Comparison of ENCODE assay signal across 11 cellular contexts in genomic region chr11:68690671-68691401, GRCh38. TPM values are rescaled to one million over a fixed set of nuclear protein-coding genes. Genes with fewer than 3 reads are reported as not detected.
DNase-seq lines count a peak whose midpoint lies in the region; ATAC-seq and TF ChIP-seq lines count a peak whose summit lies in the region.
"Had no signal": no experiment of that assay in that cellular context is flagged by ENCODE, and none has a peak within 500 bp of the region (broad histone marks: within the 10 kb centered on the region; RNA-seq: fewer than 3 reads in every experiment).

No MANE protein-coding gene starts in this region.

- H3K27ac Mint-ChIP-seq in central memory CD8-positive, alpha-beta T cell (ENCODE audit: low read depth), result peak overlapping the region; percentile 63
- H3K27ac Mint-ChIP-seq in stimulated activated naive CD8-positive, alpha-beta T cell treated with anti-CD3 and anti-CD28 coated beads, Interleukin-15, amount 100 ng/mL, for 72 hours, result no peak overlapping the region
- H3K27ac Mint-ChIP-seq: nephron had no signal

- CTCF ChIA-PET in PC-3 (lab: Charles Lee), result interaction anchor here (0.7 to 1.6 kb wide), 2 partner anchors 58 to 127 kb away, joined by 5 to 7 read pairs; no protein-coding TSS in a partner anchor

- H3K36me3 Mint-ChIP-seq in central memory CD8-positive, alpha-beta T cell (ENCODE audit: insufficient read depth), result peaks cover 2% of the 10 kb centered on the region

- H3K27ac ChIP-seq in PC-3 (ENCODE audit: low read length) (no peak overlapping the region), right atrium auricular region (no peak overlapping the region)
- H3K27ac ChIP-seq: HL-60 had no signal

- H3K9me3 ChIP-seq in PC-3 (ENCODE audit: low read length) (no peaks in the 10 kb centered on the region), right atrium auricular region (peaks cover 0 to 2% of the 10 kb centered on the region in 2 donors)

- H3K9ac ChIP-seq in PC-3 (ENCODE audit: low read length), result no peak overlapping the region

- intact Hi-C loops in PC-3 (cut with micrococcal nuclease) (no loop called here), Right ventricle myocardium superior (cut with DNase I) (no loop called here)

- no peak overlapping the region for H3K4me2 ChIP-seq in PC-3 (ENCODE audit: low read length)

- TF ChIP-seq CTCF in PC-3 (conservative IDR thresholded peaks at IDR 0.05; ENCODE audit: low read depth, low read length) (peak; percentile 55), right atrium auricular region (IDR thresholded peaks at IDR 0.05) (no peak)

- H3K4me3 Mint-ChIP-seq in central memory CD8-positive, alpha-beta T cell, result peak overlapping the region; percentile 54
- H3K4me3 Mint-ChIP-seq in stimulated activated naive CD8-positive, alpha-beta T cell treated with anti-CD3 and anti-CD28 coated beads, Interleukin-15, amount 100 ng/mL, for 72 hours, result peak overlapping the region; percentile 17 to 63
- H3K4me3 Mint-ChIP-seq: nephron had no signal

- H3K79me2 ChIP-seq in PC-3 (ENCODE audit: low read length), result no peaks in the 10 kb centered on the region

- H3K27me3 ChIP-seq in PC-3 (ENCODE audit: low read length), result no peaks in the 10 kb centered on the region; the same call in 1 of the 2 replicates
- H3K27me3 ChIP-seq in right atrium auricular region, result peaks cover 0 to under 1% of the 10 kb centered on the region in 2 donors

- no peaks in the 10 kb centered on the region for H3K4me1 ChIP-seq in PC-3 (ENCODE audit: insufficient read depth, low read length)
- H3K4me1 ChIP-seq in right atrium auricular region, result no peaks in the 10 kb centered on the region

- H4K20me1 ChIP-seq in PC-3 (ENCODE audit: low read length), result no peaks in the 10 kb centered on the region

- H3K36me3 ChIP-seq in PC-3 (ENCODE audit: low read depth, low read length), result no peaks in the 10 kb centered on the region
- H3K36me3 ChIP-seq in right atrium auricular region, result no peaks in the 10 kb centered on the region

- ATAC-seq in PC-3 (no peak), Right ventricle myocardium superior (ENCODE audit: poor library complexity) (no peak)
- peak; percentile 86 for ATAC-seq in central memory CD8-positive, alpha-beta T cell (replicated peaks; ENCODE audit: extremely low read depth, poor library complexity, severe bottlenecking)
- ATAC-seq in stimulated activated naive CD8-positive, alpha-beta T cell treated with anti-CD3 and anti-CD28 coated beads, Interleukin-15, amount 100 ng/mL, for 72 hours, result peak; percentile 82

- no peaks in the 10 kb centered on the region for H3K9me2 ChIP-seq in PC-3 (replicated peaks; ENCODE audit: low read length)

- POLR2A ChIA-PET in PC-3 (lab: Charles Lee; ENCODE audit: unreplicated experiment), result no interaction called here

- DNase-seq in stimulated activated CD4-positive, alpha-beta T cell treated with anti-CD3 and anti-CD28 coated beads, Interleukin-4, amount 100 ng/mL, for 24 hours, result peak; percentile 11
- DNase-seq in stimulated activated CD4-positive, alpha-beta T cell treated with anti-CD3 and anti-CD28 coated beads, Interleukin-2, amount 100 ng/mL, for 48 hours, result no peak
- no peak for DNase-seq in PC-3
- DNase-seq in central memory CD8-positive, alpha-beta T cell (ENCODE audit: low spot score in 2 of 2), result peak in 1 of 2 donors; percentile 11
- peak; percentile 19 to 34 for DNase-seq in stimulated activated naive CD8-positive, alpha-beta T cell treated with anti-CD3 and anti-CD28 coated beads, Interleukin-15, amount 100 ng/mL, for 72 hours
- no peak for DNase-seq in Right ventricle myocardium superior
- DNase-seq in NCI-H1417 treated with DMSO at 0.1 percent for 48 hours (lab: John Stamatoyannopoulos, UW), result no peak
- no peak for DNase-seq in right atrium auricular region (ENCODE audit: low spot score)
- DNase-seq: NCI-H2029 had no signal

- H2AFZ ChIP-seq in PC-3 (ENCODE audit: low read length), result no peak overlapping the region

- H3K4me3 ChIP-seq in PC-3 (ENCODE audit: low read length) (no peak overlapping the region), right atrium auricular region (no peak overlapping the region)

- H3K9me3 Mint-ChIP-seq in central memory CD8-positive, alpha-beta T cell, result no peaks in the 10 kb centered on the region
- peaks cover 0 to 1% of the 10 kb centered on the region in 2 donors for H3K9me3 Mint-ChIP-seq in stimulated activated naive CD8-positive, alpha-beta T cell treated with anti-CD3 and anti-CD28 coated beads, Interleukin-15, amount 100 ng/mL, for 72 hours
- H3K9me3 Mint-ChIP-seq: nephron had no signal

- peaks cover 65% of the 10 kb centered on the region for H3K27me3 Mint-ChIP-seq in central memory CD8-positive, alpha-beta T cell
- peaks cover 66% of the 10 kb centered on the region for H3K27me3 Mint-ChIP-seq in stimulated activated naive CD8-positive, alpha-beta T cell treated with anti-CD3 and anti-CD28 coated beads, Interleukin-15, amount 100 ng/mL, for 72 hours

- peaks cover 17% of the 10 kb centered on the region for H3K4me1 Mint-ChIP-seq in central memory CD8-positive, alpha-beta T cell
- peaks cover 22% of the 10 kb centered on the region for H3K4me1 Mint-ChIP-seq in stimulated activated naive CD8-positive, alpha-beta T cell treated with anti-CD3 and anti-CD28 coated beads, Interleukin-15, amount 100 ng/mL, for 72 hours

- no peaks in the 10 kb centered on the region for H3F3A ChIP-seq in PC-3 (ENCODE audit: low read length, unreplicated experiment)

- no TSS peak for BruUV-seq in PC-3 (replicated peaks; lab: Mats Ljungman, UMichigan)

RNA-seq across cellular contexts. Expression of gene GAL, which starts 6.5 kb away (rescaled TPM):
- total RNA-seq in PC-3 (2014; rRNA removed) (32.2 and 46.7 TPM in 2 replicates), Right ventricle myocardium superior (not detected), right atrium auricular region (not detected)

Comparison
In these comparisons a context has a peak if more than half of its experiments do, and no peak if none do; other contexts are left out.
1. DNase-seq: peak in stimulated activated CD4-positive, alpha-beta T cell treated with anti-CD3 and anti-CD28 coated beads, Interleukin-4, amount 100 ng/mL, for 24 hours (single experiment) and stimulated activated naive CD8-positive, alpha-beta T cell treated with anti-CD3 and anti-CD28 coated beads, Interleukin-15, amount 100 ng/mL, for 72 hours (2 of 2); none in stimulated activated CD4-positive, alpha-beta T cell treated with anti-CD3 and anti-CD28 coated beads, Interleukin-2, amount 100 ng/mL, for 48 hours (0 of 2), PC-3 (single experiment), Right ventricle myocardium superior (single experiment), NCI-H1417 treated with DMSO at 0.1 percent for 48 hours (single experiment) and right atrium auricular region (single experiment).
2. ATAC-seq: peak in central memory CD8-positive, alpha-beta T cell (single experiment) and stimulated activated naive CD8-positive, alpha-beta T cell treated with anti-CD3 and anti-CD28 coated beads, Interleukin-15, amount 100 ng/mL, for 72 hours (single experiment); none in PC-3 (single experiment) and Right ventricle myocardium superior (single experiment).
3. RNA of gene GAL, which starts 6.5 kb away (total RNA-seq): 32.2 to 46.7 TPM in PC-3; not detected in Right ventricle myocardium superior (single experiment) and not detected in right atrium auricular region; every median in the first group is over 10 times any median in the second.